In the genomic region with DNA sequence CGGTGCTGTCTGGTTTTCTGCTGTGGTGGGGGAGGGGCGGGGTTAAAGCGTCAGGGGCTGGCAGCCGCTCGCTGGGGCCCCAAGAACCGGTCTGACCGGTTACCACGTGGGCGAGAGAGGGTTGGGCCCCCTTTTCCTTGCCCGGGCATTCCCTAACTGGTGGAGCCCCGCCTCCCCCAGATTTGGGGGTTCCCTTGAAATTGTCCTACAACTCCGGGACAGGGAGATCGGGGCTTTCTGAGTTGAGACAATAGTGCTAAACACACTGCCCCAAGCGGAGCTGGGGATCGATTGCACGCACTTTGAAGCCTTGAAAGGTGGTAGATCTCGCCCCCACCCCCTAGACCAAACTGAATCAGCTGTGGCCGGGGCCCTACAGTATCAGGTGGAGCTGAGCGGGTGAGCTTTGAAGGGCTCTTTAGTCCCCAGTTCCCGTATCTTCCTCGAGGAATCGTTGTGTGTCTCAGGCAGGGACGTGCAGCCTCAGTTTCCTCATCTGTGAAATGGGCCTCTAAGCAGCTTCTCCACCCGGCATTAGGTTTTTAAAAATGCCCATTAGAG, we compare ENCODE assay signal across 8 cellular contexts. TPM values are rescaled to one million over a fixed set of nuclear protein-coding genes. Genes with fewer than 3 reads are reported as not detected.
DNase-seq lines count a peak whose midpoint lies in the region; ATAC-seq, FAIRE-seq and TF ChIP-seq lines count a peak whose summit lies in the region.

No MANE protein-coding gene starts in this region.

- no peak for FAIRE-seq in H1 (lab: Jason Lieb, UNC)

- no peak overlapping the region for H2AFZ ChIP-seq in H1 (ENCODE audit: low read length)

- H3K18ac ChIP-seq in H1 (ENCODE audit: extremely low read depth, low read length): peak overlapping the region; percentile 55

- peak; percentile 66 to 94 for TF ChIP-seq POLR2A in H1 (IDR thresholded peaks at IDR 0.05; ENCODE audit: control extremely low read depth in 1 of 2, low read depth in 2 of 2, low read length in 2 of 2)

- H3K9ac ChIP-seq in H1 (replicated peaks in 1 of 4; ENCODE audit: extremely low read depth in 1 of 4, low read depth in 3 of 4, low read length in 3 of 4): peak overlapping the region in 3 of 4 experiments; percentile 80 to 97 (median 92); a peak in 5 of 7 replicates

- TF ChIP-seq EP300 in H1 (IDR thresholded peaks at IDR 0.05; ENCODE audit: borderline replicate concordance in 1 of 2, low read depth in 2 of 2, low read length in 2 of 2): peak in 1 of 2 experiments; percentile 81; a peak in 1 of 3 replicates

- peak overlapping the region; percentile 75 for H2BK120ac ChIP-seq in H1 (replicated peaks; ENCODE audit: low read depth, low read length)

- H3K14ac ChIP-seq in H1 (ENCODE audit: insufficient read length): no peak overlapping the region

- H3K4me2 ChIP-seq in H1 (ENCODE audit: insufficient read depth in 1 of 2, low read depth in 2 of 2, low read length in 2 of 2): peak overlapping the region; percentile 77 to 82

- H2BK15ac ChIP-seq in H1 (ENCODE audit: low read length): 0 out of 2 replicates have a peak overlapping the region, but pooled peaks have one; percentile 88

- peak overlapping the region; percentile 75 for H4K91ac ChIP-seq in H1 (replicated peaks; ENCODE audit: insufficient read length, low read length)

- 1% methylated on average over 24 of the region's 24 CpGs; no CpG with 5 or more reads in 1 of the 2 experiments for WGBS in H1 (ENCODE audit: extremely low coverage in 1 of 2, insufficient coverage in 1 of 2, insufficient read length in 1 of 2, insufficient replicate concordance in 2 of 2, low coverage in 1 of 2, low lambda C conversion rate in 2 of 2, missing lambda C conversion rate in 1 of 2), 2 experiments

- CTCF ChIA-PET in H1 (lab: Charles Lee; ENCODE audit: partially characterized antibody): interaction anchor here (0.6 to 1.3 kb wide), 4 partner anchors 9 to 269 kb away, joined by 3 to 4 read pairs (median 4); no protein-coding TSS in a partner anchor

- DNase-seq in NCI-H2227 (lab: John Stamatoyannopoulos, UW; ENCODE audit: unreplicated experiment): peak; percentile 53
- DNase-seq in NCI-H2227 treated with DMSO at 0.1 percent for 48 hours (lab: John Stamatoyannopoulos, UW): no peak
- DNase-seq in NCI-H510A treated with DMSO at 0.1 percent for 48 hours (lab: John Stamatoyannopoulos, UW): peak; percentile 82
- DNase-seq in activated CD8-positive, alpha-beta memory T cell treated with anti-CD3 and anti-CD28 coated beads for 24 hours: peak; percentile 91
- peak in 1 of 2 experiments; percentile 90 for DNase-seq in H1 (ENCODE audit: low read depth in 1 of 2, low spot score in 2 of 2)
- peak; percentile 89 for DNase-seq in mucosa of gallbladder (ENCODE audit: low spot score)
- DNase-seq in stimulated activated naive CD4-positive, alpha-beta T cell (lab: John Stamatoyannopoulos, UW): peak; percentile 60 to 81 (median 74)

- POLR2A ChIA-PET in H1 (lab: Charles Lee; ENCODE audit: partially characterized antibody): interaction anchor here (0.7 to 9.6 kb wide), 24 partner anchors 11 to 458 kb away, joined by 3 to 530 read pairs (median 5); a partner anchor contains a TSS

- H3K4ac ChIP-seq in H1 (replicated peaks; ENCODE audit: insufficient read length, low read depth, low read length): peak overlapping the region; percentile 47

- peaks cover 17 to 37% of the 10 kb centered on the region in 2 experiments for H3K79me2 ChIP-seq in H1 (ENCODE audit: control insufficient read depth in 1 of 2, insufficient read depth in 2 of 2, low read length in 2 of 2)

- H3K4me3 ChIP-seq in H1 (ENCODE audit: extremely low read depth in 1 of 4, insufficient read depth in 2 of 4, low read depth in 3 of 4, low read length in 4 of 4): peak overlapping the region; percentile 90 to 99 (median 92)

- peaks cover 0 to 8% (median 6%) of the 10 kb centered on the region in 4 experiments; a peak in 6 of 7 replicates for H3K4me1 ChIP-seq in H1 (replicated peaks in 1 of 4; ENCODE audit: control insufficient read depth in 3 of 4, insufficient read depth in 4 of 4, low read length in 3 of 4)

- TF ChIP-seq RAD21 in H1 (IDR thresholded peaks at IDR 0.05 in 1 of 2, conservative IDR thresholded peaks at IDR 0.05 in 1 of 2; ENCODE audit: low read depth in 2 of 2, low read length in 2 of 2): no peak; a peak in 1 of 4 replicates

- peak overlapping the region; percentile 42 for H4K5ac ChIP-seq in H1 (ENCODE audit: insufficient read length, low read depth, low read length)

- no peak for ATAC-seq in HG02763 (IDR thresholded peaks at IDR 0.05; ENCODE audit: unreplicated experiment)

- peak overlapping the region; percentile 99 for H2AK5ac ChIP-seq in H1 (ENCODE audit: low read depth, low read length)

- no peak overlapping the region for H3K56ac ChIP-seq in H1 (replicated peaks; ENCODE audit: insufficient read length, low read depth, low read length)

- no peaks in the 10 kb centered on the region; a peak in 1 of 7 replicates for H3K27me3 ChIP-seq in H1 (replicated peaks in 1 of 4; ENCODE audit: control insufficient read depth in 3 of 4, extremely low read depth in 1 of 4, insufficient read depth in 3 of 4, low read length in 3 of 4)

- peak overlapping the region; percentile 85 for H3K27ac ChIP-seq in H1 (ENCODE audit: low read depth, low read length)

- peak in 2 of 3 experiments; percentile 28 to 38; a peak in 2 of 4 replicates for TF ChIP-seq CTCF in H1 (IDR thresholded peaks at IDR 0.05; ENCODE audit: control extremely low read depth in 1 of 3, insufficient read depth in 1 of 3, low read depth in 1 of 3, low read length in 3 of 3)

- H3K23me2 ChIP-seq in H1 (ENCODE audit: low read depth, low read length): peaks cover 21% of the 10 kb centered on the region

- no peaks in the 10 kb centered on the region for H3K79me1 ChIP-seq in H1 (ENCODE audit: low read depth, low read length)

- peak overlapping the region; percentile 63; the same call in 1 of the 2 replicates for H4K8ac ChIP-seq in H1 (ENCODE audit: extremely low read depth, insufficient read depth, low read length)

- peaks cover 7 to 11% of the 10 kb centered on the region in 2 experiments for H4K20me1 ChIP-seq in H1 (replicated peaks in 1 of 2; ENCODE audit: control insufficient read depth in 1 of 2, insufficient read depth in 2 of 2, low read length in 2 of 2)

- no peak overlapping the region for H3K23ac ChIP-seq in H1 (ENCODE audit: insufficient read length)

- 0 out of 2 replicates have a peak overlapping the region, but pooled peaks have one; percentile 7 for H2BK20ac ChIP-seq in H1 (ENCODE audit: low read length)

- no peaks in the 10 kb centered on the region for H3K9me3 ChIP-seq in H1 (ENCODE audit: insufficient read depth in 2 of 2, low read depth in 1 of 2, low read length in 1 of 2)

- H2BK12ac ChIP-seq in H1 (ENCODE audit: low read depth, low read length): peak overlapping the region; percentile 95

- peaks cover 0 to 7% (median 2%) of the 10 kb centered on the region in 4 experiments; a peak in 2 of 8 replicates for H3K36me3 ChIP-seq in H1 (ENCODE audit: control insufficient read depth in 2 of 4, insufficient read depth in 4 of 4, low read length in 3 of 4)

- H2BK5ac ChIP-seq in H1 (ENCODE audit: low read depth, low read length): peak overlapping the region; percentile 93

RNA-seq across cellular contexts. Expression of a gene that starts 4.8 kb away (rescaled TPM):
- total RNA-seq in H1 (2021; fragmentation: NEBNext Ultra II Directional; extraction: Animal tissue kit (Norgen Biotek cat#: 25700)): 137 and 138 TPM in 2 replicates
- 84.5 and 151 TPM in 2 replicates for polyA plus RNA-seq in H1 (2011; rRNA removed)
- 66.0 TPM for polyA plus RNA-seq in H1 (2011; cell fraction: cytosol; rRNA removed)
- 110 TPM for polyA plus RNA-seq in H1 (2011; cell fraction: nucleus; rRNA removed)
- 106 to 120 TPM (median 111 TPM) in 4 replicates for polyA plus RNA-seq in H1 (2012, experiment 1 of 2)
- polyA plus RNA-seq in H1 (2012, experiment 2 of 2): 92.0 TPM
- polyA plus RNA-seq in H1 (2013, experiment 1 of 2): 105 TPM
- 105 TPM for polyA plus RNA-seq in H1 (2013, experiment 2 of 2)
- 6.0 and 9.9 TPM in 2 replicates for polyA minus RNA-seq in H1 (2011; rRNA and poly(A)+ RNA removed)
- 33.4 TPM for polyA minus RNA-seq in H1 (2011; cell fraction: cytosol; rRNA and poly(A)+ RNA removed)
- 81.9 TPM for polyA minus RNA-seq in H1 (2011; cell fraction: nucleus; rRNA and poly(A)+ RNA removed)
- total RNA-seq in mucosa of gallbladder: 103 TPM

RNA-seq across cellular contexts. Expression of a gene that starts 4.8 kb away (rescaled TPM):
- 50.8 and 53.0 TPM in 2 replicates for total RNA-seq in H1 (2021; fragmentation: NEBNext Ultra II Directional; extraction: Animal tissue kit (Norgen Biotek cat#: 25700))
- 80.1 and 86.8 TPM in 2 replicates for polyA plus RNA-seq in H1 (2011; rRNA removed)
- 88.9 TPM for polyA plus RNA-seq in H1 (2011; cell fraction: cytosol; rRNA removed)
- 146 TPM for polyA plus RNA-seq in H1 (2011; cell fraction: nucleus; rRNA removed)
- 58.8 to 94.1 TPM (median 80.2 TPM) in 4 replicates for polyA plus RNA-seq in H1 (2012, experiment 1 of 2)
- polyA plus RNA-seq in H1 (2012, experiment 2 of 2): 81.1 TPM
- 48.9 TPM for polyA plus RNA-seq in H1 (2013, experiment 1 of 2)
- polyA plus RNA-seq in H1 (2013, experiment 2 of 2): 49.5 TPM
- 44.8 and 47.0 TPM in 2 replicates for polyA minus RNA-seq in H1 (2011; rRNA and poly(A)+ RNA removed)
- 40.2 TPM for polyA minus RNA-seq in H1 (2011; cell fraction: cytosol; rRNA and poly(A)+ RNA removed)
- 36.6 TPM for polyA minus RNA-seq in H1 (2011; cell fraction: nucleus; rRNA and poly(A)+ RNA removed)
- total RNA-seq in mucosa of gallbladder: 57.7 TPM

RNA-seq across cellular contexts. Expression of a gene that starts 36.9 kb away (rescaled TPM):
- 226 and 234 TPM in 2 replicates for total RNA-seq in H1 (2021; fragmentation: NEBNext Ultra II Directional; extraction: Animal tissue kit (Norgen Biotek cat#: 25700))
- 301 and 541 TPM in 2 replicates for polyA plus RNA-seq in H1 (2011; rRNA removed)
- 204 TPM for polyA plus RNA-seq in H1 (2011; cell fraction: cytosol; rRNA removed)
- 367 TPM for polyA plus RNA-seq in H1 (2011; cell fraction: nucleus; rRNA removed)
- 72.2 to 138 TPM (median 120 TPM) in 4 replicates for polyA plus RNA-seq in H1 (2012, experiment 1 of 2)
- 144 TPM for polyA plus RNA-seq in H1 (2012, experiment 2 of 2)
- polyA plus RNA-seq in H1 (2013, experiment 1 of 2): 169 TPM
- polyA plus RNA-seq in H1 (2013, experiment 2 of 2): 186 TPM
- 150 and 197 TPM in 2 replicates for polyA minus RNA-seq in H1 (2011; rRNA and poly(A)+ RNA removed)
- 187 TPM for polyA minus RNA-seq in H1 (2011; cell fraction: cytosol; rRNA and poly(A)+ RNA removed)
- polyA minus RNA-seq in H1 (2011; cell fraction: nucleus; rRNA and poly(A)+ RNA removed): 126 TPM
- 72.0 TPM for total RNA-seq in mucosa of gallbladder

RNA-seq across cellular contexts. Expression of a gene that starts 38.5 kb away (rescaled TPM):
- total RNA-seq in H1 (2021; fragmentation: NEBNext Ultra II Directional; extraction: Animal tissue kit (Norgen Biotek cat#: 25700)): 96.6 and 99.3 TPM in 2 replicates
- 77.4 and 118 TPM in 2 replicates for polyA plus RNA-seq in H1 (2011; rRNA removed)
- 94.9 TPM for polyA plus RNA-seq in H1 (2011; cell fraction: cytosol; rRNA removed)
- 298 TPM for polyA plus RNA-seq in H1 (2011; cell fraction: nucleus; rRNA removed)
- polyA plus RNA-seq in H1 (2012, experiment 1 of 2): 66.0 to 95.2 TPM (median 84.7 TPM) in 4 replicates
- polyA plus RNA-seq in H1 (2012, experiment 2 of 2): 75.5 TPM
- 69.1 TPM for polyA plus RNA-seq in H1 (2013, experiment 1 of 2)
- polyA plus RNA-seq in H1 (2013, experiment 2 of 2): 65.4 TPM
- 38.6 and 46.1 TPM in 2 replicates for polyA minus RNA-seq in H1 (2011; rRNA and poly(A)+ RNA removed)
- polyA minus RNA-seq in H1 (2011; cell fraction: cytosol; rRNA and poly(A)+ RNA removed): 52.8 TPM
- 64.4 TPM for polyA minus RNA-seq in H1 (2011; cell fraction: nucleus; rRNA and poly(A)+ RNA removed)
- total RNA-seq in mucosa of gallbladder: 35.0 TPM

RNA-seq across cellular contexts. Expression of a gene that starts 52.3 kb away (rescaled TPM):
- total RNA-seq in H1 (2021; fragmentation: NEBNext Ultra II Directional; extraction: Animal tissue kit (Norgen Biotek cat#: 25700)): 0.58 and 0.65 TPM in 2 replicates
- 0.76 and 1.0 TPM in 2 replicates for polyA plus RNA-seq in H1 (2011; rRNA removed)
- 0.62 TPM for polyA plus RNA-seq in H1 (2011; cell fraction: cytosol; rRNA removed)
- 0.78 TPM for polyA plus RNA-seq in H1 (2011; cell fraction: nucleus; rRNA removed)
- polyA plus RNA-seq in H1 (2012, experiment 1 of 2): 0.23 to 0.67 TPM (median 0.39 TPM) in 4 replicates
- 0.26 TPM for polyA plus RNA-seq in H1 (2012, experiment 2 of 2)
- 0.65 TPM for polyA plus RNA-seq in H1 (2013, experiment 1 of 2)
- 0.52 TPM for polyA plus RNA-seq in H1 (2013, experiment 2 of 2)
- 0.10 TPM in 1 of 2 replicates, not detected in the other for polyA minus RNA-seq in H1 (2011; rRNA and poly(A)+ RNA removed)
- polyA minus RNA-seq in H1 (2011; cell fraction: cytosol; rRNA and poly(A)+ RNA removed): 1.2 TPM
- 0.40 TPM for polyA minus RNA-seq in H1 (2011; cell fraction: nucleus; rRNA and poly(A)+ RNA removed)
- 11.7 TPM for total RNA-seq in mucosa of gallbladder
